Comparison of ENCODE assay signal across 21 cellular contexts in genomic region chr4:8001564-8002355, GRCh38.
DNase-seq lines count a peak whose midpoint lies in the region; ATAC-seq and TF ChIP-seq lines count a peak whose summit lies in the region.
"Had no signal": no experiment of that assay in that cellular context is flagged by ENCODE, and none has a peak within 500 bp of the region (broad histone marks: within the 10 kb centered on the region; RNA-seq: fewer than 3 reads in every experiment).

No MANE protein-coding gene starts in this region.

- no peaks in the 10 kb centered on the region for H3K9me3 ChIP-seq in BLaER1 treated with 17β-estradiol and CSF1 and Interleukin-3, amounts not matched to agents 10 nM and 100 nM (replicated peaks in 1 of 11)
- H3K9me3 ChIP-seq in adrenal gland (replicated peaks in 1 of 3) (no peaks in the 10 kb centered on the region), psoas muscle (no peaks in the 10 kb centered on the region)
- H3K9me3 ChIP-seq: A549, MG63, SJSA1 had no signal

- DNase-seq in adrenal gland (no peak), islet precursor cell (peak; percentile 43), psoas muscle (peak; percentile 6 to 47), head of caudate nucleus (no peak), middle frontal gyrus (ENCODE audit: extremely low spot score, low spot score) (no peak)
- DNase-seq: AML-193; CD8-positive, alpha-beta memory T cell; DMS 273 treated with DMSO at 0.1 percent for 48 hours; DMS79 treated with DMSO at 0.1 percent for 48 hours; GF-D8; MG63; NCI-H2029; NCI-H446; NCI-H82; NK-92 treated with Interleukin-12 subunit alpha and Interleukin-12 subunit beta, amount 100 ng/mL, for 24 hours; PC-3 had no signal

- H3K27ac ChIP-seq in BLaER1 treated with 17β-estradiol and CSF1 and Interleukin-3, amounts not matched to agents 10 nM and 100 nM = no peak overlapping the region
- H3K27ac ChIP-seq in adrenal gland = peak overlapping the region in 4 of 5 donors; percentile 41 to 85 (median 72)
- H3K27ac ChIP-seq in psoas muscle = no peak overlapping the region
- H3K27ac ChIP-seq: A549, SJSA1 had no signal

- no peaks in the 10 kb centered on the region for H3K27me3 ChIP-seq in BLaER1 treated with 17β-estradiol and CSF1 and Interleukin-3, amounts not matched to agents 10 nM and 100 nM
- H3K27me3 ChIP-seq in adrenal gland (no peaks in the 10 kb centered on the region), psoas muscle (ENCODE audit: insufficient read depth in 3 of 3, low read length in 2 of 3) (no peaks in the 10 kb centered on the region)
- H3K27me3 ChIP-seq: MG63 had no signal

- intact Hi-C loops in adrenal gland (cut with DNase I) = no loop called here
- intact Hi-C loops in psoas muscle (cut with DNase I) = no loop called here
- intact Hi-C loops in head of caudate nucleus (cut with DNase I) = no loop called here

- no peak overlapping the region for H3K9ac ChIP-seq in BLaER1 treated with 17β-estradiol and CSF1 and Interleukin-3, amounts not matched to agents 10 nM and 100 nM

- peak overlapping the region in 9 of 11 experiments; percentile 4 to 60 (median 23); a peak in 7 of 22 replicates for H3K4me2 ChIP-seq in BLaER1 treated with 17β-estradiol and CSF1 and Interleukin-3, amounts not matched to agents 10 nM and 100 nM
- H3K4me2 ChIP-seq: A549 had no signal

- no peak for TF ChIP-seq POLR2A in adrenal gland (IDR thresholded peaks at IDR 0.05)

- peaks cover 0 to 12% (median 7%) of the 10 kb centered on the region in 10 experiments; a peak in 13 of 20 replicates for H3K4me1 ChIP-seq in BLaER1 treated with 17β-estradiol and CSF1 and Interleukin-3, amounts not matched to agents 10 nM and 100 nM
- H3K4me1 ChIP-seq in adrenal gland (replicated peaks in 1 of 2) (peaks cover 4 to 6% of the 10 kb centered on the region in 2 donors), psoas muscle (peaks cover 2% of the 10 kb centered on the region)
- H3K4me1 ChIP-seq: A549, SJSA1 had no signal

- no peaks in the 10 kb centered on the region for H3K36me3 ChIP-seq in BLaER1 treated with 17β-estradiol and CSF1 and Interleukin-3, amounts not matched to agents 10 nM and 100 nM
- H3K36me3 ChIP-seq in adrenal gland (replicated peaks in 1 of 2) (peaks cover 0 to 11% of the 10 kb centered on the region in 2 donors), psoas muscle (ENCODE audit: insufficient read depth in 1 of 2, low read depth in 1 of 2) (peaks cover 11 to 98% of the 10 kb centered on the region in 2 donors)
- H3K36me3 ChIP-seq: MG63, SJSA1 had no signal

- no peak for TF ChIP-seq CTCF in adrenal gland (IDR thresholded peaks at IDR 0.05)
- no peak for TF ChIP-seq CTCF in psoas muscle (IDR thresholded peaks at IDR 0.05)

- no peak overlapping the region for H3K4me3 ChIP-seq in BLaER1 treated with 17β-estradiol and CSF1 and Interleukin-3, amounts not matched to agents 10 nM and 100 nM
- no peak overlapping the region for H3K4me3 ChIP-seq in adrenal gland
- no peak overlapping the region for H3K4me3 ChIP-seq in psoas muscle
- H3K4me3 ChIP-seq: A549, MG63, SJSA1 had no signal

- H4K20me1 ChIP-seq in BLaER1 treated with 17β-estradiol and CSF1 and Interleukin-3, amounts not matched to agents 10 nM and 100 nM = peaks cover 0 to 17% (median 0%) of the 10 kb centered on the region in 11 experiments; a peak in 3 of 22 replicates

- 75 to 81% (median 79%) methylated on average over 12 to 15 of the region's 15 CpGs for WGBS in adrenal gland, 4 donors
- 85 to 87% (median 87%) methylated on average over 15 of the region's 15 CpGs for WGBS in psoas muscle, 3 donors

- peak; percentile 2 to 4 (median 2) for ATAC-seq in psoas muscle
- no peak for ATAC-seq in GM19467 (IDR thresholded peaks at IDR 0.05; ENCODE audit: unreplicated experiment)
- ATAC-seq: HCT116, PC-3 had no signal

Comparison
In these comparisons a context has a peak if more than half of its experiments do, and no peak if none do; other contexts are left out.
1. H3K27ac ChIP-seq: peak in adrenal gland (4 of 5); none in BLaER1 treated with 17β-estradiol and CSF1 and Interleukin-3, amounts not matched to agents 10 nM and 100 nM (0 of 11) and psoas muscle (single experiment).
2. DNase-seq: peak in islet precursor cell (single experiment) and psoas muscle (2 of 2); none in adrenal gland (0 of 7), head of caudate nucleus (0 of 42) and middle frontal gyrus (single experiment).